Comparison of ENCODE assay signal across 8 cellular contexts in genomic region chr16:1941162-1941923, GRCh38. TPM values are rescaled to one million over a fixed set of nuclear protein-coding genes. Genes with fewer than 3 reads are reported as not detected.
DNase-seq lines count a peak whose midpoint lies in the region; ATAC-seq and TF ChIP-seq lines count a peak whose summit lies in the region.

No MANE protein-coding gene starts in this region.

- H3K27ac ChIP-seq in cardiac muscle cell (no peak overlapping the region), liver (ENCODE audit: low read depth in 1 of 2, low read length in 2 of 2) (peak overlapping the region; percentile 95 to 96)

- H3K9me3 Mint-ChIP-seq in activated naive CD8-positive, alpha-beta T cell treated with anti-CD3 and anti-CD28 coated beads for 36 hours: no peaks in the 10 kb centered on the region

- ATAC-seq in left ventricle myocardium superior (no peak), GM21576 (IDR thresholded peaks at IDR 0.05; ENCODE audit: unreplicated experiment) (no peak)

- TF ChIP-seq CTCF in cardiac muscle cell (IDR thresholded peaks at IDR 0.05; ENCODE audit: low read depth, low read length) (peak; percentile 38), liver (IDR thresholded peaks at IDR 0.05; ENCODE audit: low read depth, low read length, missing input control) (peak; percentile 45)

- H3K36me3 ChIP-seq in cardiac muscle cell (no peaks in the 10 kb centered on the region), liver (ENCODE audit: control insufficient read depth in 4 of 4, insufficient read depth in 3 of 4, low read depth in 1 of 4, low read length in 3 of 4) (peaks cover 4 to 26% (median 17%) of the 10 kb centered on the region in 4 donors)

- no peaks in the 10 kb centered on the region for H3K4me1 ChIP-seq in cardiac muscle cell (ENCODE audit: low read depth)
- peaks cover 11 to 61% (median 43%) of the 10 kb centered on the region in 4 donors for H3K4me1 ChIP-seq in liver (ENCODE audit: control insufficient read depth in 4 of 4, insufficient read depth in 4 of 4, low read length in 3 of 4)

- H3K4me1 Mint-ChIP-seq in activated naive CD8-positive, alpha-beta T cell treated with anti-CD3 and anti-CD28 coated beads for 36 hours: peaks cover 17% of the 10 kb centered on the region

- H3K9me3 ChIP-seq in cardiac muscle cell (ENCODE audit: low read depth) (no peaks in the 10 kb centered on the region), liver (ENCODE audit: control insufficient read depth in 4 of 4, low read length in 3 of 4) (no peaks in the 10 kb centered on the region)

- no peaks in the 10 kb centered on the region for H3K27me3 ChIP-seq in cardiac muscle cell
- no peaks in the 10 kb centered on the region for H3K27me3 ChIP-seq in liver (ENCODE audit: control insufficient read depth in 4 of 4, insufficient read depth in 4 of 4, low read length in 3 of 4)

- H3K27ac Mint-ChIP-seq in activated naive CD8-positive, alpha-beta T cell treated with anti-CD3 and anti-CD28 coated beads for 36 hours: no peak overlapping the region

- peak in 1 of 2 donors; percentile 56 for DNase-seq in cardiac muscle cell (ENCODE audit: low read depth in 1 of 2, low spot score in 1 of 2)
- no peak for DNase-seq in left ventricle myocardium superior
- no peak for DNase-seq in activated naive CD8-positive, alpha-beta T cell treated with anti-CD3 and anti-CD28 coated beads for 36 hours
- peak; percentile 47 for DNase-seq in ureter (ENCODE audit: low spot score)
- no peak for DNase-seq in DMS79 (lab: John Stamatoyannopoulos, UW)
- no peak for DNase-seq in posterior cingulate gyrus

- TF ChIP-seq RAD21 in liver (IDR thresholded peaks at IDR 0.05): peak in 1 of 2 donors; percentile 55

- H3K4me3 Mint-ChIP-seq in activated naive CD8-positive, alpha-beta T cell treated with anti-CD3 and anti-CD28 coated beads for 36 hours: peak overlapping the region; percentile 86

- H3K36me3 Mint-ChIP-seq in activated naive CD8-positive, alpha-beta T cell treated with anti-CD3 and anti-CD28 coated beads for 36 hours: peaks cover 4% of the 10 kb centered on the region

- peak overlapping the region; percentile 75 to 77 for H3K9ac ChIP-seq in liver (ENCODE audit: low read depth in 1 of 2, low read length in 2 of 2)

- no peak overlapping the region for H3K4me3 ChIP-seq in cardiac muscle cell
- H3K4me3 ChIP-seq in liver (ENCODE audit: low read depth in 1 of 3, low read length in 3 of 3): peak overlapping the region; percentile 65 to 92 (median 91)

- intact Hi-C loops in left ventricle myocardium superior (cut with micrococcal nuclease) (no loop called here), posterior cingulate gyrus (cut with DNase I) (no loop called here)

- H3K27me3 Mint-ChIP-seq in activated naive CD8-positive, alpha-beta T cell treated with anti-CD3 and anti-CD28 coated beads for 36 hours: no peaks in the 10 kb centered on the region

- 42% methylated on average over 30 of the region's 30 CpGs for WGBS in liver

TF ChIP-seq in liver, 16 proteins besides CTCF, POLR2A, EP300 and RAD21:
- TF ChIP-seq YY1 (IDR thresholded peaks at IDR 0.05) (no peak), NR2F2 (IDR thresholded peaks at IDR 0.05) (no peak), EGR1 (IDR thresholded peaks at IDR 0.05; ENCODE audit: low read depth in 2 of 2) (no peak), ATF3 (IDR thresholded peaks at IDR 0.05) (no peak), MAX (IDR thresholded peaks at IDR 0.05) (no peak), FOXA1 (IDR thresholded peaks at IDR 0.05) (no peak), RXRA (IDR thresholded peaks at IDR 0.05) (no peak), REST (IDR thresholded peaks at IDR 0.05) (no peak), HNF4A (conservative IDR thresholded peaks at IDR 0.05) (no peak), HNF4G (IDR thresholded peaks at IDR 0.05) (no peak), TAF1 (conservative IDR thresholded peaks at IDR 0.05) (no peak), SP1 (IDR thresholded peaks at IDR 0.05) (no peak), ZBTB33 (IDR thresholded peaks at IDR 0.05) (no peak)

RNA-seq across cellular contexts. Expression of gene MSRB1, which starts 1.7 kb away (rescaled TPM):
- total RNA-seq in cardiac muscle cell (13.6 and 22.4 TPM in 2 replicates), left ventricle myocardium superior (25.9 TPM), liver (10 to 100 TPM; 32.2 to 43.9 TPM), ureter (27.2 TPM)
- polyA plus RNA-seq in cardiac muscle cell (27.8 and 35.1 TPM in 2 replicates), liver (100 to 1,000 TPM; 152 to 169 TPM)
- 10 to 100 TPM; 21.3 to 22.4 TPM for total RNA-seq in activated naive CD8-positive, alpha-beta T cell treated with anti-CD3 and anti-CD28 coated beads for 36 hours

RNA-seq across cellular contexts. Expression of gene RPL3L, which starts 13.1 kb away (rescaled TPM):
- not detected in 2 replicates for total RNA-seq in cardiac muscle cell
- 0.07 and 0.28 TPM in 2 replicates for polyA plus RNA-seq in cardiac muscle cell
- 315 TPM for total RNA-seq in left ventricle myocardium superior
- total RNA-seq in activated naive CD8-positive, alpha-beta T cell treated with anti-CD3 and anti-CD28 coated beads for 36 hours: not detected
- not detected for total RNA-seq in liver
- under 1 TPM in 1 of 2 donors, not detected in 1; 0.14 TPM for polyA plus RNA-seq in liver
- total RNA-seq in ureter: not detected

RNA-seq across cellular contexts. Expression of gene NDUFB10, which starts 18.0 kb away (rescaled TPM):
- total RNA-seq in cardiac muscle cell (291 and 575 TPM in 2 replicates), left ventricle myocardium superior (769 TPM), liver (100 to 1,000 TPM in 1 of 2 donors, 10 to 100 TPM in 1; 93.9 to 110 TPM), ureter (97.5 TPM)
- polyA plus RNA-seq in cardiac muscle cell (485 and 518 TPM in 2 replicates), liver (100 to 1,000 TPM; 156 to 195 TPM)
- 100 to 1,000 TPM; 138 to 141 TPM for total RNA-seq in activated naive CD8-positive, alpha-beta T cell treated with anti-CD3 and anti-CD28 coated beads for 36 hours

RNA-seq across cellular contexts. Expression of gene HS3ST6, which starts 23.1 kb away (rescaled TPM):
- total RNA-seq in cardiac muscle cell: not detected in 2 replicates
- not detected in 2 replicates for polyA plus RNA-seq in cardiac muscle cell
- not detected for total RNA-seq in left ventricle myocardium superior
- total RNA-seq in activated naive CD8-positive, alpha-beta T cell treated with anti-CD3 and anti-CD28 coated beads for 36 hours: not detected
- total RNA-seq in liver: not detected
- not detected for polyA plus RNA-seq in liver
- total RNA-seq in ureter: 12.9 TPM

RNA-seq across cellular contexts. Expression of gene RPS2, which starts 23.3 kb away (rescaled TPM):
- 2,958 and 3,550 TPM in 2 replicates for total RNA-seq in cardiac muscle cell
- polyA plus RNA-seq in cardiac muscle cell: 2,155 and 2,484 TPM in 2 replicates
- 788 TPM for total RNA-seq in left ventricle myocardium superior
- total RNA-seq in activated naive CD8-positive, alpha-beta T cell treated with anti-CD3 and anti-CD28 coated beads for 36 hours: 1,000 to 10,000 TPM; 5,183 to 5,266 TPM
- total RNA-seq in liver: 1,000 to 10,000 TPM in 1 of 2 donors, 100 to 1,000 TPM in 1; 621 to 1,440 TPM
- polyA plus RNA-seq in liver: 1,000 to 10,000 TPM in 1 of 2 donors, 100 to 1,000 TPM in 1; 524 to 1,259 TPM
- 2,737 TPM for total RNA-seq in ureter

Comparison
In these comparisons a context has a peak if more than half of its experiments do, and no peak if none do; other contexts are left out.
1. RNA of gene RPL3L, which starts 13.1 kb away (total RNA-seq): 315 TPM in left ventricle myocardium superior (single experiment); not detected in activated naive CD8-positive, alpha-beta T cell treated with anti-CD3 and anti-CD28 coated beads for 36 hours, not detected in ureter (single experiment), not detected in cardiac muscle cell and not detected in liver; every median in the first group is over 100 times any median in the second.